Comparison of ENCODE assay signal across 39 cellular contexts in genomic region chr4:73848183-73848777, GRCh38. TPM values are rescaled to one million over a fixed set of nuclear protein-coding genes. Genes with fewer than 3 reads are reported as not detected.
"Had no signal": no experiment of that assay in that cellular context is flagged by ENCODE, and none has a peak within 500 bp of the region (broad histone marks: within the 10 kb centered on the region; RNA-seq: fewer than 3 reads in every experiment).

No MANE protein-coding gene starts in this region.

- H3K27me3 Mint-ChIP-seq: activated CD4-positive, alpha-beta memory T cell treated with anti-CD3 and anti-CD28 coated beads for 36 hours; activated CD8-positive, alpha-beta T cell treated with anti-CD3 and anti-CD28 coated beads for 36 hours; activated naive CD8-positive, alpha-beta T cell treated with anti-CD3 and anti-CD28 coated beads for 36 hours had no signal

- H3K9me3 Mint-ChIP-seq: activated B cell treated with CpG ODN at 0.5 μM for 24 hours; activated CD4-positive, alpha-beta T cell treated with anti-CD3 and anti-CD28 coated beads, Interleukin-2, amount 10 ng/mL, durations not matched to agents 24 days and 14 days; activated CD8-positive, alpha-beta T cell treated with anti-CD3 and anti-CD28 coated beads for 36 hours; activated naive CD4-positive, alpha-beta T cell treated with anti-CD3 and anti-CD28 coated beads for 36 hours; activated naive CD4-positive, alpha-beta T cell treated with anti-CD3 and anti-CD28 coated beads, Interleukin-2, amount 50 U/mL, for 72 hours; activated naive CD8-positive, alpha-beta T cell treated with anti-CD3 and anti-CD28 coated beads for 36 hours; activated T-cell treated with anti-CD3 and anti-CD28 coated beads, Interleukin-2, amount 50 U/mL, for 4 hours; activated T-cell treated with anti-CD3 and anti-CD28 coated beads, Interleukin-2, amount 50 U/mL, for 72 hours; activated T-helper 1 cell treated with anti-CD3 and anti-CD28 coated beads, Interleukin-12 subunit alpha, Interleukin-12 subunit beta, Interleukin-2, Interleukin-4 antibody, amounts not matched to agents 30 ng/mL and 10 ng/mL and 1 ng/mL, durations not matched to agents 14 hours and 24 hours and 36 hours; activated T-helper 17 cell treated with anti-CD3 and anti-CD28 coated beads, Interleukin-2, amount 50 U/mL, for 72 hours; T-helper 1 cell treated with Interleukin-12 subunit alpha and Interleukin-12 subunit beta and Interleukin-4 antibody, amounts not matched to agents 30 μg/mL and 1 μg/mL, for 36 hours; T-helper 2 cell treated with Interferon-gamma antibody and Interleukin-4, amounts not matched to agents 5 μg/mL and 100 μg/mL, for 36 hours had no signal

- H3K27me3 ChIP-seq: adrenal gland, body of pancreas, brain microvascular endothelial cell, breast epithelium had no signal

- H3K27ac Mint-ChIP-seq: activated B cell treated with CpG ODN at 0.5 μM for 24 hours; activated CD4-positive, alpha-beta memory T cell treated with anti-CD3 and anti-CD28 coated beads for 36 hours; activated CD4-positive, alpha-beta T cell treated with anti-CD3 and anti-CD28 coated beads, Interleukin-2, amount 10 ng/mL, durations not matched to agents 24 days and 14 days; activated CD8-positive, alpha-beta T cell treated with anti-CD3 and anti-CD28 coated beads for 36 hours; activated naive CD4-positive, alpha-beta T cell treated with anti-CD3 and anti-CD28 coated beads for 36 hours; activated naive CD4-positive, alpha-beta T cell treated with anti-CD3 and anti-CD28 coated beads, Interleukin-2, amount 50 U/mL, for 72 hours; activated naive CD8-positive, alpha-beta T cell treated with anti-CD3 and anti-CD28 coated beads for 36 hours; activated T-cell treated with anti-CD3 and anti-CD28 coated beads, Interleukin-2, amount 50 U/mL, for 72 hours; activated T-helper 1 cell treated with anti-CD3 and anti-CD28 coated beads, Interleukin-12 subunit alpha, Interleukin-12 subunit beta, Interleukin-2, Interleukin-4 antibody, amounts not matched to agents 30 ng/mL and 10 ng/mL and 1 ng/mL, durations not matched to agents 14 hours and 24 hours and 36 hours; activated T-helper 17 cell treated with anti-CD3 and anti-CD28 coated beads, Interleukin-2, amount 50 U/mL, for 72 hours; T-helper 1 cell treated with Interleukin-12 subunit alpha and Interleukin-12 subunit beta and Interleukin-4 antibody, amounts not matched to agents 30 μg/mL and 1 μg/mL, for 36 hours; T-helper 2 cell treated with Interferon-gamma antibody and Interleukin-4, amounts not matched to agents 5 μg/mL and 100 μg/mL, for 36 hours had no signal

- H3K4me1 ChIP-seq: adrenal gland, breast epithelium had no signal

- FAIRE-seq: astrocyte, TTC549 had no signal

- H3K4me1 Mint-ChIP-seq: activated B cell treated with CpG ODN at 0.5 μM for 24 hours; activated CD4-positive, alpha-beta T cell treated with anti-CD3 and anti-CD28 coated beads, Interleukin-2, amount 10 ng/mL, durations not matched to agents 24 days and 14 days; activated naive CD8-positive, alpha-beta T cell treated with anti-CD3 and anti-CD28 coated beads for 36 hours; activated T-helper 17 cell treated with anti-CD3 and anti-CD28 coated beads, Interleukin-2, amount 50 U/mL, for 72 hours had no signal

- H3K27ac ChIP-seq: adrenal gland, body of pancreas, brain microvascular endothelial cell, breast epithelium, VCaP had no signal

- ATAC-seq: activated CD8-positive, alpha-beta T cell treated with anti-CD3 and anti-CD28 coated beads for 36 hours; activated naive CD4-positive, alpha-beta T cell treated with anti-CD3 and anti-CD28 coated beads, Interleukin-2, amount 50 U/mL, for 72 hours; activated T-cell treated with anti-CD3 and anti-CD28 coated beads, Interleukin-2, amount 50 U/mL, for 4 hours; activated T-cell treated with anti-CD3 and anti-CD28 coated beads, Interleukin-2, amount 50 U/mL, for 72 hours; activated T-helper 17 cell treated with anti-CD3 and anti-CD28 coated beads, Interleukin-2, amount 50 U/mL, for 72 hours; body of pancreas had no signal

- H3K36me3 ChIP-seq: adrenal gland, brain microvascular endothelial cell, breast epithelium had no signal

- DNase-seq: activated B cell treated with CpG ODN at 0.5 μM for 24 hours; activated CD4-positive, alpha-beta memory T cell treated with anti-CD3 and anti-CD28 coated beads for 36 hours; activated CD4-positive, alpha-beta T cell treated with anti-CD3 and anti-CD28 coated beads for 4 hours; activated CD4-positive, alpha-beta T cell treated with anti-CD3 and anti-CD28 coated beads, Interleukin-2, amount 10 ng/mL, durations not matched to agents 24 days and 14 days; activated CD4-positive, alpha-beta T cell treated with anti-CD3 and anti-CD28 coated beads, Interleukin-2, amount 50 U/mL, for 1 hour; activated CD4-positive, alpha-beta T cell treated with anti-CD3 and anti-CD28 coated beads, Interleukin-2, amount 50 U/mL, for 4 hours; activated CD4-positive, CD25-positive, alpha-beta regulatory T cell treated with anti-CD3 and anti-CD28 coated beads, Interleukin-2, amount 50 U/mL, for 72 hours; activated CD8-positive, alpha-beta memory T cell treated with anti-CD3 and anti-CD28 coated beads, Interleukin-2, amount 50 U/mL, for 4 hours; activated CD8-positive, alpha-beta T cell treated with anti-CD3 and anti-CD28 coated beads for 36 hours; activated effector memory CD4-positive, alpha-beta T cell treated with anti-CD3 and anti-CD28 coated beads, Interleukin-2, amount 50 U/mL, for 16 hours; activated gamma-delta T cell treated with Interleukin-2 at 50 U/mL for 16 hours; activated naive CD4-positive, alpha-beta T cell; activated naive CD4-positive, alpha-beta T cell treated with anti-CD3 and anti-CD28 coated beads for 36 hours; activated naive CD4-positive, alpha-beta T cell treated with anti-CD3 and anti-CD28 coated beads, Interleukin-2, amount 50 U/mL, for 16 hours; activated naive CD8-positive, alpha-beta T cell treated with anti-CD3 and anti-CD28 coated beads for 36 hours; activated T-cell treated with anti-CD3 and anti-CD28 coated beads for 4 hours; activated T-cell treated with anti-CD3 and anti-CD28 coated beads, Interleukin-2, amount 50 U/mL, for 1 hour; activated T-cell treated with anti-CD3 and anti-CD28 coated beads, Interleukin-2, amount 50 U/mL, for 4 hours; activated T-cell treated with anti-CD3 and anti-CD28 coated beads, Interleukin-2, amount 50 U/mL, for 72 hours; adrenal gland; amniotic stem cell; aorta; body of pancreas; brain microvascular endothelial cell; central memory CD4-positive, alpha-beta T cell; T-helper 1 cell; T-helper 2 cell; T-helper 9 cell had no signal

- H3K36me3 Mint-ChIP-seq: activated CD4-positive, alpha-beta memory T cell treated with anti-CD3 and anti-CD28 coated beads for 36 hours; activated naive CD4-positive, alpha-beta T cell treated with anti-CD3 and anti-CD28 coated beads, Interleukin-2, amount 50 U/mL, for 72 hours; activated naive CD8-positive, alpha-beta T cell treated with anti-CD3 and anti-CD28 coated beads for 36 hours had no signal

- H3K4me3 Mint-ChIP-seq: activated B cell treated with CpG ODN at 0.5 μM for 24 hours; activated CD4-positive, alpha-beta memory T cell treated with anti-CD3 and anti-CD28 coated beads for 36 hours; activated CD4-positive, alpha-beta T cell treated with anti-CD3 and anti-CD28 coated beads, Interleukin-2, amount 10 ng/mL, durations not matched to agents 24 days and 14 days; activated CD8-positive, alpha-beta T cell treated with anti-CD3 and anti-CD28 coated beads for 36 hours; activated naive CD4-positive, alpha-beta T cell treated with anti-CD3 and anti-CD28 coated beads for 36 hours; activated naive CD8-positive, alpha-beta T cell treated with anti-CD3 and anti-CD28 coated beads for 36 hours; activated T-cell treated with anti-CD3 and anti-CD28 coated beads, Interleukin-2, amount 50 U/mL, for 4 hours; activated T-cell treated with anti-CD3 and anti-CD28 coated beads, Interleukin-2, amount 50 U/mL, for 72 hours; activated T-helper 1 cell treated with anti-CD3 and anti-CD28 coated beads, Interleukin-12 subunit alpha, Interleukin-12 subunit beta, Interleukin-2, Interleukin-4 antibody, amounts not matched to agents 30 ng/mL and 10 ng/mL and 1 ng/mL, durations not matched to agents 14 hours and 24 hours and 36 hours; activated T-helper 17 cell treated with anti-CD3 and anti-CD28 coated beads, Interleukin-2, amount 50 U/mL, for 72 hours; T-helper 1 cell treated with Interleukin-12 subunit alpha and Interleukin-12 subunit beta and Interleukin-4 antibody, amounts not matched to agents 30 μg/mL and 1 μg/mL, for 36 hours; T-helper 2 cell treated with Interferon-gamma antibody and Interleukin-4, amounts not matched to agents 5 μg/mL and 100 μg/mL, for 36 hours had no signal

- H3K9me3 ChIP-seq: adrenal gland, body of pancreas, breast epithelium had no signal

- H3K4me3 ChIP-seq: adrenal gland, body of pancreas, breast epithelium had no signal

RNA-seq across cellular contexts. Expression of gene PF4V1, which starts 4.8 kb away (rescaled TPM):
- total RNA-seq: activated B cell treated with CpG ODN at 0.5 μM for 24 hours; activated CD4-positive, alpha-beta memory T cell treated with anti-CD3 and anti-CD28 coated beads for 36 hours; activated CD4-positive, alpha-beta T cell treated with anti-CD3 and anti-CD28 coated beads, Interleukin-2, amount 10 ng/mL, durations not matched to agents 24 days and 14 days; activated CD8-positive, alpha-beta memory T cell treated with anti-CD3 and anti-CD28 coated beads for 36 hours; activated CD8-positive, alpha-beta T cell treated with anti-CD3 and anti-CD28 coated beads for 36 hours; activated naive CD4-positive, alpha-beta T cell treated with anti-CD3 and anti-CD28 coated beads for 36 hours; activated naive CD4-positive, alpha-beta T cell treated with anti-CD3 and anti-CD28 coated beads, Interleukin-2, amount 50 U/mL, for 72 hours; activated naive CD8-positive, alpha-beta T cell treated with anti-CD3 and anti-CD28 coated beads for 36 hours; activated T-cell treated with anti-CD3 and anti-CD28 coated beads, Interleukin-2, amount 50 U/mL, for 4 hours; activated T-cell treated with anti-CD3 and anti-CD28 coated beads, Interleukin-2, amount 50 U/mL, for 72 hours; activated T-helper 1 cell treated with anti-CD3 and anti-CD28 coated beads, Interleukin-12 subunit alpha, Interleukin-12 subunit beta, Interleukin-2, Interleukin-4 antibody, amounts not matched to agents 30 ng/mL and 10 ng/mL and 1 ng/mL, durations not matched to agents 14 hours and 24 hours and 36 hours; activated T-helper 17 cell treated with anti-CD3 and anti-CD28 coated beads, Interleukin-2, amount 50 U/mL, for 72 hours; adrenal gland; astrocyte; body of pancreas; breast epithelium; cardiac septum had no signal
- polyA plus RNA-seq: adrenal gland, aorta had no signal

RNA-seq across cellular contexts. Expression of gene CXCL6, which starts 11.8 kb away (rescaled TPM):
- total RNA-seq: activated B cell treated with CpG ODN at 0.5 μM for 24 hours; activated CD4-positive, alpha-beta memory T cell treated with anti-CD3 and anti-CD28 coated beads for 36 hours; activated CD4-positive, alpha-beta T cell treated with anti-CD3 and anti-CD28 coated beads, Interleukin-2, amount 10 ng/mL, durations not matched to agents 24 days and 14 days; activated CD8-positive, alpha-beta memory T cell treated with anti-CD3 and anti-CD28 coated beads for 36 hours; activated CD8-positive, alpha-beta T cell treated with anti-CD3 and anti-CD28 coated beads for 36 hours; activated naive CD4-positive, alpha-beta T cell treated with anti-CD3 and anti-CD28 coated beads for 36 hours; activated naive CD4-positive, alpha-beta T cell treated with anti-CD3 and anti-CD28 coated beads, Interleukin-2, amount 50 U/mL, for 72 hours; activated naive CD8-positive, alpha-beta T cell treated with anti-CD3 and anti-CD28 coated beads for 36 hours; activated T-cell treated with anti-CD3 and anti-CD28 coated beads, Interleukin-2, amount 50 U/mL, for 4 hours; activated T-cell treated with anti-CD3 and anti-CD28 coated beads, Interleukin-2, amount 50 U/mL, for 72 hours; activated T-helper 1 cell treated with anti-CD3 and anti-CD28 coated beads, Interleukin-12 subunit alpha, Interleukin-12 subunit beta, Interleukin-2, Interleukin-4 antibody, amounts not matched to agents 30 ng/mL and 10 ng/mL and 1 ng/mL, durations not matched to agents 14 hours and 24 hours and 36 hours; activated T-helper 17 cell treated with anti-CD3 and anti-CD28 coated beads, Interleukin-2, amount 50 U/mL, for 72 hours had no signal
- polyA plus RNA-seq: aorta had no signal

RNA-seq across cellular contexts. Expression of gene CXCL1, which starts 20.9 kb away (rescaled TPM):
- total RNA-seq: activated B cell treated with CpG ODN at 0.5 μM for 24 hours; activated CD4-positive, alpha-beta memory T cell treated with anti-CD3 and anti-CD28 coated beads for 36 hours; activated CD4-positive, alpha-beta T cell treated with anti-CD3 and anti-CD28 coated beads, Interleukin-2, amount 10 ng/mL, durations not matched to agents 24 days and 14 days; activated CD8-positive, alpha-beta memory T cell treated with anti-CD3 and anti-CD28 coated beads for 36 hours; activated CD8-positive, alpha-beta T cell treated with anti-CD3 and anti-CD28 coated beads for 36 hours; activated naive CD4-positive, alpha-beta T cell treated with anti-CD3 and anti-CD28 coated beads for 36 hours; activated naive CD4-positive, alpha-beta T cell treated with anti-CD3 and anti-CD28 coated beads, Interleukin-2, amount 50 U/mL, for 72 hours; activated naive CD8-positive, alpha-beta T cell treated with anti-CD3 and anti-CD28 coated beads for 36 hours; activated T-cell treated with anti-CD3 and anti-CD28 coated beads, Interleukin-2, amount 50 U/mL, for 4 hours; activated T-cell treated with anti-CD3 and anti-CD28 coated beads, Interleukin-2, amount 50 U/mL, for 72 hours; activated T-helper 1 cell treated with anti-CD3 and anti-CD28 coated beads, Interleukin-12 subunit alpha, Interleukin-12 subunit beta, Interleukin-2, Interleukin-4 antibody, amounts not matched to agents 30 ng/mL and 10 ng/mL and 1 ng/mL, durations not matched to agents 14 hours and 24 hours and 36 hours; activated T-helper 17 cell treated with anti-CD3 and anti-CD28 coated beads, Interleukin-2, amount 50 U/mL, for 72 hours had no signal
